ENCODE assay signal across 33 cellular contexts in genomic region chr1:167054531-167054930, GRCh38. TPM values are rescaled to one million over a fixed set of nuclear protein-coding genes. Genes with fewer than 3 reads are reported as not detected.
"Had no signal": no experiment of that assay in that cellular context is flagged by ENCODE, and none has a peak within 500 bp of the region (broad histone marks: within the 10 kb centered on the region; RNA-seq: fewer than 3 reads in every experiment).

No MANE protein-coding gene starts in this region.

- H3K9ac ChIP-seq: neural progenitor cell had no signal

- H2AFZ ChIP-seq: neural progenitor cell had no signal

- H3K4me1 ChIP-seq: ascending aorta, neural progenitor cell had no signal

- H3K36me3 ChIP-seq: ascending aorta, brain microvascular endothelial cell, gastroesophageal sphincter, heart left ventricle, neural progenitor cell, right lobe of liver, thoracic aorta, vagina had no signal

- ATAC-seq: gastroesophageal sphincter, heart left ventricle, right lobe of liver had no signal

- H3K4me2 ChIP-seq: neural progenitor cell had no signal

- H3K27ac ChIP-seq: ascending aorta, brain microvascular endothelial cell, gastroesophageal sphincter, heart left ventricle, neural progenitor cell, right lobe of liver, skin epidermis, thoracic aorta, vagina had no signal

- DNase-seq: activated CD4-positive, alpha-beta memory T cell treated with anti-CD3 and anti-CD28 coated beads for 36 hours; activated CD4-positive, CD25-positive, alpha-beta regulatory T cell treated with anti-CD3 and anti-CD28 coated beads, Interleukin-2, amount 50 U/mL, for 72 hours; activated CD8-positive, alpha-beta memory T cell treated with anti-CD3 and anti-CD28 coated beads, Interleukin-2, amount 50 U/mL, for 4 hours; activated gamma-delta T cell; activated naive CD4-positive, alpha-beta T cell treated with anti-CD3 and anti-CD28 coated beads, Interleukin-2, amount 10 ng/mL, durations not matched to agents 7 days and 5 days; activated naive CD8-positive, alpha-beta T cell treated with anti-CD3 and anti-CD28 coated beads, Interleukin-2, amount 10 ng/mL, durations not matched to agents 7 days and 5 days; activated T-cell treated with anti-CD3 and anti-CD28 coated beads, Interleukin-2, amount 50 U/mL, for 1 hour; brain microvascular endothelial cell; heart left ventricle; hypothalamus; kidney; midbrain; natural killer cell; right lobe of liver; stimulated activated CD4-positive, alpha-beta T cell treated with anti-CD3 and anti-CD28 coated beads, Interleukin-12 subunit alpha, Interleukin-12 subunit beta, amount 100 ng/mL, for 4 hours; stimulated activated CD4-positive, alpha-beta T cell treated with anti-CD3 and anti-CD28 coated beads, Interleukin-4, amount 100 ng/mL, for 1 hour; trophoblast cell had no signal

- H3K4me3 ChIP-seq: ascending aorta, gastroesophageal sphincter, heart left ventricle, neural progenitor cell, right lobe of liver, skin epidermis, thoracic aorta, vagina had no signal

- H3K9me3 ChIP-seq: ascending aorta, gastroesophageal sphincter, heart left ventricle, right lobe of liver, thoracic aorta, vagina had no signal

- H3K27me3 ChIP-seq: ascending aorta, neural progenitor cell, right lobe of liver, vagina had no signal

RNA-seq across cellular contexts. Expression of gene GPA33, which starts 35.6 kb away (rescaled TPM):
- total RNA-seq: activated CD4-positive, alpha-beta T cell treated with anti-CD3 and anti-CD28 coated beads, Interleukin-2, amount 10 ng/mL, durations not matched to agents 24 days and 14 days; ascending aorta; endothelial cell of umbilical vein; fibroblast of lung; fibroblast of villous mesenchyme; posterior vena cava; thoracic aorta had no signal
- polyA plus RNA-seq: endothelial cell of umbilical vein, fibroblast of lung had no signal

RNA-seq across cellular contexts. Expression of gene STYXL2, which starts 39.3 kb away (rescaled TPM):
- total RNA-seq: activated CD4-positive, alpha-beta memory T cell treated with anti-CD3 and anti-CD28 coated beads for 36 hours; activated CD4-positive, alpha-beta T cell treated with anti-CD3 and anti-CD28 coated beads, Interleukin-2, amount 10 ng/mL, durations not matched to agents 24 days and 14 days; activated CD8-positive, alpha-beta memory T cell treated with anti-CD3 and anti-CD28 coated beads for 36 hours; activated naive CD8-positive, alpha-beta T cell treated with anti-CD3 and anti-CD28 coated beads, Interleukin-2, amount 10 ng/mL, durations not matched to agents 7 days and 5 days; activated T-helper 1 cell treated with anti-CD3 and anti-CD28 coated beads, Interleukin-12 subunit alpha, Interleukin-12 subunit beta, Interleukin-2, Interleukin-4 antibody, amounts not matched to agents 30 ng/mL and 10 ng/mL and 1 ng/mL, durations not matched to agents 14 hours and 24 hours and 36 hours; endothelial cell of umbilical vein; fibroblast of lung; fibroblast of villous mesenchyme; lower leg skin; natural killer cell; T-helper 1 cell treated with Interleukin-12 subunit alpha and Interleukin-12 subunit beta and Interleukin-4 antibody, amounts not matched to agents 30 ng/mL and 1 ng/mL, for 36 hours; vagina had no signal
- polyA plus RNA-seq: endothelial cell of umbilical vein, fibroblast of lung, immature natural killer cell had no signal
